18 cellular contexts compared by ENCODE assay signal in genomic region chr16:88035292-88035691, GRCh38.
"Had no signal": no experiment of that assay in that cellular context is flagged by ENCODE, and none has a peak within 500 bp of the region (broad histone marks: within the 10 kb centered on the region; RNA-seq: fewer than 3 reads in every experiment).

No MANE protein-coding gene starts in this region.

- H3K4me1 ChIP-seq: ascending aorta, suprapubic skin, transverse colon had no signal

- H3K27ac ChIP-seq: ascending aorta, cardiac muscle cell, suprapubic skin, transverse colon had no signal

- DNase-seq: activated CD4-positive, alpha-beta memory T cell treated with anti-CD3 and anti-CD28 coated beads, Interleukin-2, amount 10 ng/mL, durations not matched to agents 7 days and 5 days; activated CD4-positive, alpha-beta T cell treated with anti-CD3 and anti-CD28 coated beads for 4 hours; activated naive CD4-positive, alpha-beta T cell treated with anti-CD3 and anti-CD28 coated beads for 36 hours; activated T-cell treated with anti-CD3 and anti-CD28 coated beads, Interleukin-2, amount 50 U/mL, for 24 hours; foreskin melanocyte; hypothalamus; islet precursor cell; right cardiac atrium; T-cell; transverse colon had no signal

- H3K27ac Mint-ChIP-seq: activated CD4-positive, alpha-beta memory T cell treated with anti-CD3 and anti-CD28 coated beads, Interleukin-2, amount 10 ng/mL, durations not matched to agents 7 days and 5 days; activated naive CD4-positive, alpha-beta T cell treated with anti-CD3 and anti-CD28 coated beads for 36 hours; activated T-cell treated with anti-CD3 and anti-CD28 coated beads, Interleukin-2, amount 50 U/mL, for 24 hours; progenitor cell of endocrine pancreas; stimulated activated naive CD8-positive, alpha-beta T cell treated with anti-CD3 and anti-CD28 coated beads, Interleukin-15, Interleukin-2, amounts not matched to agents 100 ng/mL and 50 ng/mL, for 24 hours; T-cell; WTC11 had no signal

- H3K4me3 Mint-ChIP-seq: activated CD4-positive, alpha-beta memory T cell treated with anti-CD3 and anti-CD28 coated beads, Interleukin-2, amount 10 ng/mL, durations not matched to agents 7 days and 5 days; activated naive CD4-positive, alpha-beta T cell treated with anti-CD3 and anti-CD28 coated beads for 36 hours; activated T-cell treated with anti-CD3 and anti-CD28 coated beads, Interleukin-2, amount 50 U/mL, for 24 hours; stimulated activated naive CD8-positive, alpha-beta T cell treated with anti-CD3 and anti-CD28 coated beads, Interleukin-15, Interleukin-2, amounts not matched to agents 100 ng/mL and 50 ng/mL, for 24 hours; T-cell; WTC11 had no signal

- H3K9me3 ChIP-seq: ascending aorta, suprapubic skin, transverse colon had no signal

- H3K27me3 Mint-ChIP-seq: activated CD4-positive, alpha-beta memory T cell treated with anti-CD3 and anti-CD28 coated beads, Interleukin-2, amount 10 ng/mL, durations not matched to agents 7 days and 5 days; activated T-cell treated with anti-CD3 and anti-CD28 coated beads, Interleukin-2, amount 50 U/mL, for 24 hours; progenitor cell of endocrine pancreas; stimulated activated naive CD8-positive, alpha-beta T cell treated with anti-CD3 and anti-CD28 coated beads, Interleukin-15, Interleukin-2, amounts not matched to agents 100 ng/mL and 50 ng/mL, for 24 hours; T-cell had no signal

- H3K9me3 Mint-ChIP-seq: activated CD4-positive, alpha-beta memory T cell treated with anti-CD3 and anti-CD28 coated beads, Interleukin-2, amount 10 ng/mL, durations not matched to agents 7 days and 5 days; activated naive CD4-positive, alpha-beta T cell treated with anti-CD3 and anti-CD28 coated beads for 36 hours; activated T-cell treated with anti-CD3 and anti-CD28 coated beads, Interleukin-2, amount 50 U/mL, for 24 hours; stimulated activated naive CD8-positive, alpha-beta T cell treated with anti-CD3 and anti-CD28 coated beads, Interleukin-15, Interleukin-2, amounts not matched to agents 100 ng/mL and 50 ng/mL, for 24 hours; T-cell; WTC11 had no signal

- H3K4me3 ChIP-seq: ascending aorta, cardiac muscle cell, suprapubic skin, transverse colon had no signal

- H3K36me3 ChIP-seq: cardiac muscle cell had no signal

- ATAC-seq: left lobe of liver, SK-N-SH treated with all-trans-retinoic acid at 6 μM for 48 hours, T-cell, WTC11 had no signal

- H3K4me1 Mint-ChIP-seq: activated CD4-positive, alpha-beta memory T cell treated with anti-CD3 and anti-CD28 coated beads, Interleukin-2, amount 10 ng/mL, durations not matched to agents 7 days and 5 days; T-cell had no signal

- H3K27me3 ChIP-seq: ascending aorta, cardiac muscle cell, suprapubic skin, transverse colon had no signal
